ENCODE assay signal across 12 cellular contexts in genomic region chr5:167582263-167582662, GRCh38.
DNase-seq lines count a peak whose midpoint lies in the region; FAIRE-seq and TF ChIP-seq lines count a peak whose summit lies in the region.
"Had no signal": no experiment of that assay in that cellular context is flagged by ENCODE, and none has a peak within 500 bp of the region (broad histone marks: within the 10 kb centered on the region; RNA-seq: fewer than 3 reads in every experiment).

No MANE protein-coding gene starts in this region.

- TF ChIP-seq CTCF in astrocyte (IDR thresholded peaks at IDR 0.05; ENCODE audit: insufficient read depth, low read depth, low read length) (peak; percentile 24), endodermal cell (conservative IDR thresholded peaks at IDR 0.05) (no peak)

- H3K4ac ChIP-seq in mesenchymal stem cell (ENCODE audit: low read depth in 1 of 2, low read length in 2 of 2), result no peak overlapping the region

- H3K79me2 ChIP-seq in astrocyte (ENCODE audit: insufficient read depth, low read length), result peaks cover 21% of the 10 kb centered on the region

- peak overlapping the region in 8 of 11 experiments; percentile 74 to 83 (median 78); a peak in 12 of 22 replicates for H3K27ac ChIP-seq in BLaER1 treated with 17β-estradiol and CSF1 and Interleukin-3, amounts not matched to agents 10 nM and 100 nM
- H3K27ac ChIP-seq in astrocyte (ENCODE audit: low read depth, low read length) (no peak overlapping the region), mesenchymal stem cell (ENCODE audit: low read length, poor library complexity, severe bottlenecking) (no peak overlapping the region), endodermal cell (ENCODE audit: low read depth, low read length) (no peak overlapping the region)

- no peak overlapping the region for H2AFZ ChIP-seq in astrocyte (ENCODE audit: low read depth, low read length)
- H2AFZ ChIP-seq in mesenchymal stem cell (ENCODE audit: low read depth, low read length), result no peak overlapping the region

- H3K18ac ChIP-seq in mesenchymal stem cell (ENCODE audit: low read depth in 1 of 2, low read length in 2 of 2), result no peak overlapping the region

- H3K4me1 Mint-ChIP-seq in astrocyte (ENCODE audit: low read depth, unreplicated experiment) (peaks cover 27% of the 10 kb centered on the region), endodermal cell (peaks cover 28% of the 10 kb centered on the region)
- no peaks in the 10 kb centered on the region for H3K4me1 Mint-ChIP-seq in activated CD4-positive, alpha-beta memory T cell treated with anti-CD3 and anti-CD28 coated beads for 36 hours (ENCODE audit: low read depth)
- H3K4me1 Mint-ChIP-seq: natural killer cell had no signal

- no CpG with 5 or more reads among the region's 1 CpG for WGBS in mesenchymal stem cell
- WGBS in endodermal cell (ENCODE audit: insufficient coverage in 1 of 2, insufficient read length in 1 of 2), 2 experiments, result 100% methylated on average over 1 of the region's 1 CpG

- peak; percentile 76 for FAIRE-seq in astrocyte (lab: Jason Lieb, UNC)
- FAIRE-seq: GM18507, HepG2 had no signal

- no peaks in the 10 kb centered on the region for H3K27me3 Mint-ChIP-seq in astrocyte (ENCODE audit: low read depth, unreplicated experiment)
- H3K27me3 Mint-ChIP-seq in endodermal cell (ENCODE audit: insufficient read depth), result no peaks in the 10 kb centered on the region
- H3K27me3 Mint-ChIP-seq in activated CD4-positive, alpha-beta memory T cell treated with anti-CD3 and anti-CD28 coated beads for 36 hours, result no peaks in the 10 kb centered on the region

- H4K8ac ChIP-seq in mesenchymal stem cell (ENCODE audit: low read length), result no peak overlapping the region

- H3K9me3 Mint-ChIP-seq in astrocyte (ENCODE audit: unreplicated experiment) (no peaks in the 10 kb centered on the region), endodermal cell (no peaks in the 10 kb centered on the region)
- peaks cover 6% of the 10 kb centered on the region for H3K9me3 Mint-ChIP-seq in activated CD4-positive, alpha-beta memory T cell treated with anti-CD3 and anti-CD28 coated beads for 36 hours

- H3K9me3 ChIP-seq in BLaER1 treated with 17β-estradiol and CSF1 and Interleukin-3, amounts not matched to agents 10 nM and 100 nM (replicated peaks in 1 of 11), result no peaks in the 10 kb centered on the region
- no peaks in the 10 kb centered on the region for H3K9me3 ChIP-seq in astrocyte (ENCODE audit: insufficient read depth, low read depth, low read length)
- no peaks in the 10 kb centered on the region for H3K9me3 ChIP-seq in mesenchymal stem cell (ENCODE audit: control insufficient read depth, low read length)
- no peaks in the 10 kb centered on the region for H3K9me3 ChIP-seq in endodermal cell (ENCODE audit: control insufficient read depth, low read length)

- no peak overlapping the region for H2BK5ac ChIP-seq in mesenchymal stem cell (ENCODE audit: low read depth, low read length, poor library complexity, severe bottlenecking)

- H3K4me3 ChIP-seq in BLaER1 treated with 17β-estradiol and CSF1 and Interleukin-3, amounts not matched to agents 10 nM and 100 nM, result no peak overlapping the region
- no peak overlapping the region for H3K4me3 ChIP-seq in astrocyte (ENCODE audit: insufficient read depth, low read depth, low read length)
- H3K4me3 ChIP-seq in mesenchymal stem cell (ENCODE audit: insufficient read depth in 1 of 2, low read depth in 1 of 2, low read length in 2 of 2), result no peak overlapping the region
- no peak overlapping the region for H3K4me3 ChIP-seq in endodermal cell (ENCODE audit: low read length)

- H3K4me3 Mint-ChIP-seq in astrocyte (ENCODE audit: unreplicated experiment), result no peak overlapping the region
- H3K4me3 Mint-ChIP-seq in endodermal cell, result no peak overlapping the region
- H3K4me3 Mint-ChIP-seq in activated CD4-positive, alpha-beta memory T cell treated with anti-CD3 and anti-CD28 coated beads for 36 hours, result no peak overlapping the region
- H3K4me3 Mint-ChIP-seq: natural killer cell had no signal

- peaks cover 26 to 65% (median 48%) of the 10 kb centered on the region in 10 experiments for H3K4me1 ChIP-seq in BLaER1 treated with 17β-estradiol and CSF1 and Interleukin-3, amounts not matched to agents 10 nM and 100 nM
- H3K4me1 ChIP-seq in astrocyte (ENCODE audit: insufficient read depth, low read length), result no peaks in the 10 kb centered on the region
- H3K4me1 ChIP-seq in mesenchymal stem cell (ENCODE audit: control insufficient read depth, insufficient read depth, low read depth, low read length), result no peaks in the 10 kb centered on the region
- H3K4me1 ChIP-seq in endodermal cell (ENCODE audit: control insufficient read depth, insufficient read depth, low read length), result peaks cover 15% of the 10 kb centered on the region

- 0 out of 22 replicates have a peak, but pooled peaks cover 0 to under 1% (median 0%) of the 10 kb centered on the region in 11 experiments for H3K27me3 ChIP-seq in BLaER1 treated with 17β-estradiol and CSF1 and Interleukin-3, amounts not matched to agents 10 nM and 100 nM
- H3K27me3 ChIP-seq in astrocyte (ENCODE audit: insufficient read depth, low read length) (no peaks in the 10 kb centered on the region), mesenchymal stem cell (ENCODE audit: control insufficient read depth in 1 of 2, insufficient read depth in 1 of 2, low read length in 2 of 2) (peaks cover 0 to 12% of the 10 kb centered on the region in 2 experiments), endodermal cell (ENCODE audit: control insufficient read depth, insufficient read depth, low read length, poor library complexity, severe bottlenecking) (no peaks in the 10 kb centered on the region)

- H2BK120ac ChIP-seq in mesenchymal stem cell (ENCODE audit: low read depth, low read length), result no peak overlapping the region

- H4K20me1 ChIP-seq in BLaER1 treated with 17β-estradiol and CSF1 and Interleukin-3, amounts not matched to agents 10 nM and 100 nM, result no peaks in the 10 kb centered on the region
- no peaks in the 10 kb centered on the region for H4K20me1 ChIP-seq in astrocyte (ENCODE audit: insufficient read depth, low read length)

- H2BK15ac ChIP-seq in mesenchymal stem cell (ENCODE audit: low read depth, poor library complexity, severe bottlenecking), result no peak overlapping the region

- H2BK12ac ChIP-seq in mesenchymal stem cell (ENCODE audit: low read length in 2 of 2), result no peak overlapping the region

- H3K36me3 Mint-ChIP-seq in astrocyte (ENCODE audit: low read depth, unreplicated experiment), result peaks cover 4% of the 10 kb centered on the region
- no peaks in the 10 kb centered on the region for H3K36me3 Mint-ChIP-seq in endodermal cell (ENCODE audit: low read depth)
- H3K36me3 Mint-ChIP-seq in activated CD4-positive, alpha-beta memory T cell treated with anti-CD3 and anti-CD28 coated beads for 36 hours, result no peaks in the 10 kb centered on the region
- H3K36me3 Mint-ChIP-seq: natural killer cell had no signal

- CTCF ChIA-PET in activated CD4-positive, alpha-beta memory T cell treated with anti-CD3 and anti-CD28 coated beads for 36 hours (lab: Charles Lee), result interaction anchor here (0.9 kb wide), 1 partner anchor 638 kb away, joined by 3 read pairs; no protein-coding TSS in a partner anchor

- H4K91ac ChIP-seq in mesenchymal stem cell (ENCODE audit: low read length), result no peak overlapping the region

- no peak overlapping the region for H2AK5ac ChIP-seq in mesenchymal stem cell (ENCODE audit: low read length, severe bottlenecking)

- peak overlapping the region in 6 of 11 experiments; percentile 19 to 95 (median 88); a peak in 5 of 22 replicates for H3K4me2 ChIP-seq in BLaER1 treated with 17β-estradiol and CSF1 and Interleukin-3, amounts not matched to agents 10 nM and 100 nM
- H3K4me2 ChIP-seq in astrocyte (ENCODE audit: low read length) (no peak overlapping the region), mesenchymal stem cell (ENCODE audit: low read length, poor library complexity, severe bottlenecking) (no peak overlapping the region)

- peaks cover 0 to 34% (median 0%) of the 10 kb centered on the region in 11 experiments; a peak in 3 of 22 replicates for H3K36me3 ChIP-seq in BLaER1 treated with 17β-estradiol and CSF1 and Interleukin-3, amounts not matched to agents 10 nM and 100 nM
- H3K36me3 ChIP-seq in astrocyte (ENCODE audit: insufficient read depth, low read length) (no peaks in the 10 kb centered on the region), mesenchymal stem cell (ENCODE audit: control insufficient read depth in 1 of 2, insufficient read depth in 2 of 2, low read depth in 1 of 2, low read length in 2 of 2) (no peaks in the 10 kb centered on the region), endodermal cell (ENCODE audit: control insufficient read depth, insufficient read depth, low read length) (no peaks in the 10 kb centered on the region)

- no peaks in the 10 kb centered on the region for H3K79me1 ChIP-seq in mesenchymal stem cell (replicated peaks; ENCODE audit: low read length, poor library complexity, severe bottlenecking)

- 0 out of 22 replicates have a peak overlapping the region, but pooled peaks of 1 of the 11 experiments have one; percentile 6 for H3K9ac ChIP-seq in BLaER1 treated with 17β-estradiol and CSF1 and Interleukin-3, amounts not matched to agents 10 nM and 100 nM
- H3K9ac ChIP-seq in astrocyte (ENCODE audit: low read length), result no peak overlapping the region
- no peak overlapping the region for H3K9ac ChIP-seq in mesenchymal stem cell (ENCODE audit: low read length)
- no peak overlapping the region for H3K9ac ChIP-seq in endodermal cell (ENCODE audit: extremely low read depth, low read length, poor library complexity, severe bottlenecking)

- intact Hi-C loops in activated CD4-positive, alpha-beta memory T cell treated with anti-CD3 and anti-CD28 coated beads for 36 hours (cut with micrococcal nuclease), result no loop called here

- H3K23ac ChIP-seq in mesenchymal stem cell (ENCODE audit: low read length in 2 of 2), result no peak overlapping the region

- H3K27ac Mint-ChIP-seq in astrocyte (ENCODE audit: unreplicated experiment), result no peak overlapping the region
- no peak overlapping the region for H3K27ac Mint-ChIP-seq in endodermal cell
- no peak overlapping the region for H3K27ac Mint-ChIP-seq in activated CD4-positive, alpha-beta memory T cell treated with anti-CD3 and anti-CD28 coated beads for 36 hours
- H3K27ac Mint-ChIP-seq: natural killer cell had no signal

- DNase-seq in LHCN-M2 (ENCODE audit: low read depth), result peak; percentile 23
- no peak for DNase-seq in astrocyte (ENCODE audit: low read depth)
- peak; percentile 22 for DNase-seq in mesenchymal stem cell
- no peak for DNase-seq in GOT3 (lab: John Stamatoyannopoulos, UW)
- no peak for DNase-seq in endodermal cell
- DNase-seq in activated CD4-positive, alpha-beta memory T cell treated with anti-CD3 and anti-CD28 coated beads for 36 hours, result no peak
- DNase-seq: activated CD4-positive, alpha-beta T cell treated with anti-CD3 and anti-CD28 coated beads, Interleukin-2, amount 50 U/mL, for 48 hours; natural killer cell; NCI-H187 had no signal

- POLR2A ChIA-PET in activated CD4-positive, alpha-beta memory T cell treated with anti-CD3 and anti-CD28 coated beads for 36 hours (lab: Charles Lee), result no interaction called here

- no peak overlapping the region for H3K14ac ChIP-seq in mesenchymal stem cell (ENCODE audit: low read length in 2 of 2)

Comparison
In these comparisons a context has a peak if more than half of its experiments do, and no peak if none do; other contexts are left out.
1. H3K27ac ChIP-seq: peak in BLaER1 treated with 17β-estradiol and CSF1 and Interleukin-3, amounts not matched to agents 10 nM and 100 nM (8 of 11); none in astrocyte (single experiment), mesenchymal stem cell (single experiment) and endodermal cell (single experiment).
2. H3K4me2 ChIP-seq: peak in BLaER1 treated with 17β-estradiol and CSF1 and Interleukin-3, amounts not matched to agents 10 nM and 100 nM (6 of 11); none in astrocyte (single experiment) and mesenchymal stem cell (single experiment).
3. DNase-seq: peak in LHCN-M2 (single experiment) and mesenchymal stem cell (single experiment); none in astrocyte (single experiment), GOT3 (single experiment), endodermal cell (single experiment) and activated CD4-positive, alpha-beta memory T cell treated with anti-CD3 and anti-CD28 coated beads for 36 hours (single experiment).